In genomic region chr1:235855811-235856429, GRCh38 we compare ENCODE assay signal across 12 cellular contexts.
A peak's percentile ranks its signal among the peaks of the same experiment; 100 is the strongest.
DNase-seq lines count a peak whose midpoint lies in the region; ATAC-seq and TF ChIP-seq lines count a peak whose summit lies in the region.
"Had no signal": no experiment of that assay in that cellular context is flagged by ENCODE, and none has a peak within 500 bp of the region (broad histone marks: within the 10 kb centered on the region; RNA-seq: fewer than 3 reads in every experiment).

No MANE protein-coding gene starts in this region.

- no peak overlapping the region for H3K4me3 ChIP-seq in GM06990 (replicated peaks; ENCODE audit: low read depth, low read length)
- H3K4me3 ChIP-seq in adipocyte (ENCODE audit: low read length), result no peak overlapping the region
- H3K4me3 ChIP-seq in effector memory CD4-positive, alpha-beta T cell (ENCODE audit: insufficient read depth, low read depth, low read length, poor library complexity, severe bottlenecking), result no peak overlapping the region
- H3K4me3 ChIP-seq: esophagus squamous epithelium, PC-9, sigmoid colon, upper lobe of right lung had no signal

- H3K4me1 ChIP-seq in adipocyte (ENCODE audit: control insufficient read depth, insufficient read depth, low read length), result peaks cover 9% of the 10 kb centered on the region
- H3K4me1 ChIP-seq in effector memory CD4-positive, alpha-beta T cell (ENCODE audit: control insufficient read depth, insufficient read depth, low read length, poor library complexity, severe bottlenecking), result no peaks in the 10 kb centered on the region
- H3K4me1 ChIP-seq: upper lobe of right lung had no signal

- H3K9ac ChIP-seq in adipocyte (ENCODE audit: low read length), result no peak overlapping the region

- DNase-seq in GM06990 (ENCODE audit: extremely low read depth, insufficient read length), result peak; percentile 36
- DNase-seq in adipocyte (ENCODE audit: low read depth), result peak; percentile 3
- DNase-seq in T-helper 1 cell, result no peak
- DNase-seq in effector memory CD4-positive, alpha-beta T cell, result no peak
- no peak for DNase-seq in activated gamma-delta T cell treated with Interleukin-2 at 50 U/mL for 16 hours
- no peak for DNase-seq in NCI-H1694 treated with DMSO at 0.1 percent for 48 hours (lab: John Stamatoyannopoulos, UW)
- DNase-seq: esophagus squamous epithelium, PC-9, sigmoid colon, upper lobe of right lung had no signal

- H3K27me3 ChIP-seq in GM06990 (replicated peaks; ENCODE audit: control insufficient read depth, insufficient read depth, low read length) (no peaks in the 10 kb centered on the region), adipocyte (replicated peaks; ENCODE audit: control insufficient read depth, insufficient read depth, low read length) (no peaks in the 10 kb centered on the region)
- no peaks in the 10 kb centered on the region for H3K27me3 ChIP-seq in effector memory CD4-positive, alpha-beta T cell (replicated peaks; ENCODE audit: control insufficient read depth, insufficient read depth, low read length, poor library complexity, severe bottlenecking)
- H3K27me3 ChIP-seq: esophagus squamous epithelium, sigmoid colon, upper lobe of right lung had no signal

- TF ChIP-seq CTCF in GM06990 (IDR thresholded peaks at IDR 0.05; ENCODE audit: insufficient read depth, low read length, poor library complexity, severe bottlenecking), result no peak

- H3K36me3 ChIP-seq in GM06990 (ENCODE audit: control insufficient read depth, insufficient read depth, low read length) (no peaks in the 10 kb centered on the region), adipocyte (ENCODE audit: control insufficient read depth, insufficient read depth, low read length, severe bottlenecking) (no peaks in the 10 kb centered on the region)
- H3K36me3 ChIP-seq in effector memory CD4-positive, alpha-beta T cell (ENCODE audit: control insufficient read depth, insufficient read depth, low read length), result no peaks in the 10 kb centered on the region
- H3K36me3 ChIP-seq: esophagus squamous epithelium, sigmoid colon, upper lobe of right lung had no signal

- ATAC-seq in GM19035 (IDR thresholded peaks at IDR 0.05; ENCODE audit: unreplicated experiment) (peak; percentile 49), HG03095 (IDR thresholded peaks at IDR 0.05; ENCODE audit: unreplicated experiment) (peak; percentile 64)
- ATAC-seq: upper lobe of right lung had no signal

- no peaks in the 10 kb centered on the region for H3K9me3 ChIP-seq in adipocyte (ENCODE audit: control insufficient read depth, low read length)
- no peaks in the 10 kb centered on the region for H3K9me3 ChIP-seq in effector memory CD4-positive, alpha-beta T cell (ENCODE audit: control insufficient read depth, low read length)
- H3K9me3 ChIP-seq: esophagus squamous epithelium, sigmoid colon, upper lobe of right lung had no signal

- no peak overlapping the region for H3K27ac ChIP-seq in effector memory CD4-positive, alpha-beta T cell (ENCODE audit: insufficient read depth, low read length, poor library complexity, severe bottlenecking)
- H3K27ac ChIP-seq: esophagus squamous epithelium, PC-9, sigmoid colon, upper lobe of right lung had no signal

Comparison
In these comparisons a context has a peak if more than half of its experiments do, and no peak if none do; other contexts are left out.
1. DNase-seq: peak in GM06990 (single experiment) and adipocyte (single experiment); none in T-helper 1 cell (0 of 5), effector memory CD4-positive, alpha-beta T cell (0 of 3), activated gamma-delta T cell treated with Interleukin-2 at 50 U/mL for 16 hours (single experiment) and NCI-H1694 treated with DMSO at 0.1 percent for 48 hours (single experiment).